ENCODE assay signal across 1 cellular context in genomic region chr16:85616608-85617311, GRCh38.
TF ChIP-seq lines count a peak whose summit lies in the region.

No MANE protein-coding gene starts in this region.

TF ChIP-seq in WTC11, 78 proteins besides CTCF, POLR2A, EP300 and RAD21 (continued from another document):
- TF ChIP-seq JUN (CRISPR knock-in tag; IDR thresholded peaks at IDR 0.05) = no peak
- no peak for TF ChIP-seq NR1H2 (CRISPR knock-in tag; IDR thresholded peaks at IDR 0.05)
